Comparison of ENCODE assay signal across 2 cellular contexts in genomic region chr3:187080799-187081450, GRCh38.
TF ChIP-seq lines count a peak whose summit lies in the region.

No MANE protein-coding gene starts in this region.

TF ChIP-seq in GM23338, 12 proteins besides CTCF, POLR2A, EP300 and RAD21 (continued from another document):
- TF ChIP-seq ZNF462 (CRISPR knock-in tag; IDR thresholded peaks at IDR 0.05) (no peak), EZH2 (IDR thresholded peaks at IDR 0.05; ENCODE audit: low read depth, unreplicated experiment) (no peak), EZH2phosphoT487 (IDR thresholded peaks at IDR 0.05; ENCODE audit: unreplicated experiment) (no peak), ETS1 (IDR thresholded peaks at IDR 0.05) (no peak), JUNB (IDR thresholded peaks at IDR 0.05; ENCODE audit: unreplicated experiment) (no peak), STAT1 (IDR thresholded peaks at IDR 0.05; ENCODE audit: unreplicated experiment) (no peak), ZNF331 (CRISPR knock-in tag; IDR thresholded peaks at IDR 0.05; ENCODE audit: low read depth) (no peak), ZNF114 (CRISPR knock-in tag; IDR thresholded peaks at IDR 0.05) (no peak), NANOG (IDR thresholded peaks at IDR 0.05; ENCODE audit: borderline replicate concordance) (no peak)

TF ChIP-seq in liver, 16 proteins besides CTCF, POLR2A, EP300 and RAD21 (continued from another document):
- no peak for TF ChIP-seq JUND (IDR thresholded peaks at IDR 0.05)
- no peak for TF ChIP-seq EGR1 (IDR thresholded peaks at IDR 0.05; ENCODE audit: low read depth in 2 of 2)
- no peak for TF ChIP-seq GABPA (IDR thresholded peaks at IDR 0.05 in 1 of 2, conservative IDR thresholded peaks at IDR 0.05 in 1 of 2)
